ENCODE assay signal across 9 cellular contexts in genomic region chr20:49345538-49345937, GRCh38.
A peak's percentile ranks its signal among the peaks of the same experiment; 100 is the strongest.
DNase-seq lines count a peak whose midpoint lies in the region; ATAC-seq and TF ChIP-seq lines count a peak whose summit lies in the region.
"Had no signal": no experiment of that assay in that cellular context is flagged by ENCODE, and none has a peak within 500 bp of the region (broad histone marks: within the 10 kb centered on the region; RNA-seq: fewer than 3 reads in every experiment).

No MANE protein-coding gene starts in this region.

- no peak for ATAC-seq in left lung

- H3K27ac ChIP-seq in dorsolateral prefrontal cortex = peak overlapping the region in 56 of 59 donors; percentile 13 to 93 (median 82)
- H3K27ac ChIP-seq in left lung = no peak overlapping the region
- H3K27ac ChIP-seq in effector memory CD4-positive, alpha-beta T cell (ENCODE audit: insufficient read depth, low read length, poor library complexity, severe bottlenecking) = no peak overlapping the region

- intact Hi-C loops in dorsolateral prefrontal cortex (cut with DNase I) = loop anchor here in 1 of 2 donors (5.0 kb wide), 1 partner anchor 137 kb away; the partner anchor contains the start of gene KCNB1
- intact Hi-C loops in left lung (cut with DNase I) = no loop called here

- no peaks in the 10 kb centered on the region for H3K36me3 ChIP-seq in left lung
- no peaks in the 10 kb centered on the region for H3K36me3 ChIP-seq in effector memory CD4-positive, alpha-beta T cell (ENCODE audit: control insufficient read depth, insufficient read depth, low read length)

- H3K27me3 ChIP-seq in dorsolateral prefrontal cortex (no peaks in the 10 kb centered on the region), left lung (peaks cover 0 to 11% of the 10 kb centered on the region in 2 donors)
- peaks cover 4% of the 10 kb centered on the region for H3K27me3 ChIP-seq in effector memory CD4-positive, alpha-beta T cell (replicated peaks; ENCODE audit: control insufficient read depth, insufficient read depth, low read length, poor library complexity, severe bottlenecking)

- H3K4me3 ChIP-seq in AG10803 (ENCODE audit: low read length) (peak overlapping the region; percentile 38), dorsolateral prefrontal cortex (peak overlapping the region in 2 of 59 donors; percentile 1 to 10), left lung (no peak overlapping the region)
- H3K4me3 ChIP-seq in effector memory CD4-positive, alpha-beta T cell (ENCODE audit: insufficient read depth, low read depth, low read length, poor library complexity, severe bottlenecking) = no peak overlapping the region

- H3K9me3 ChIP-seq in left lung = no peaks in the 10 kb centered on the region
- H3K9me3 ChIP-seq in effector memory CD4-positive, alpha-beta T cell (ENCODE audit: control insufficient read depth, low read length) = no peaks in the 10 kb centered on the region

- H3K4me1 ChIP-seq in left lung = no peaks in the 10 kb centered on the region
- no peaks in the 10 kb centered on the region for H3K4me1 ChIP-seq in effector memory CD4-positive, alpha-beta T cell (ENCODE audit: control insufficient read depth, insufficient read depth, low read length, poor library complexity, severe bottlenecking)

- TF ChIP-seq CTCF in AG10803 (conservative IDR thresholded peaks at IDR 0.05; ENCODE audit: low read length) (no peak), dorsolateral prefrontal cortex (IDR thresholded peaks at IDR 0.05 in 54 of 56, conservative IDR thresholded peaks at IDR 0.05 in 2 of 56; ENCODE audit: low read depth in 1 of 56, partially characterized antibody in 56 of 56) (no peak), left lung (IDR thresholded peaks at IDR 0.05) (no peak)

- DNase-seq in AG10803 (ENCODE audit: low read depth) (peak; percentile 93), NCI-H524 treated with DMSO at 0.1 percent for 48 hours (lab: John Stamatoyannopoulos, UW) (peak; percentile 54), dorsolateral prefrontal cortex (peak in 7 of 10 donors; percentile 32 to 82 (median 66)), occipital lobe (lab: John Stamatoyannopoulos, UW) (peak; percentile 56), DMS153 (lab: John Stamatoyannopoulos, UW) (no peak), left lung (no peak), mesenteric fat pad (ENCODE audit: low spot score) (no peak)
- DNase-seq in effector memory CD4-positive, alpha-beta T cell = no peak
- DNase-seq: activated CD4-positive, alpha-beta T cell treated with anti-CD3 and anti-CD28 coated beads for 48 hours had no signal

Comparison
In these comparisons a context has a peak if more than half of its experiments do, and no peak if none do; other contexts are left out.
1. DNase-seq: peak in AG10803 (single experiment), NCI-H524 treated with DMSO at 0.1 percent for 48 hours (single experiment), dorsolateral prefrontal cortex (7 of 10) and occipital lobe (single experiment); none in DMS153 (single experiment), left lung (0 of 2), effector memory CD4-positive, alpha-beta T cell (0 of 3) and mesenteric fat pad (single experiment).
2. H3K27ac ChIP-seq: peak in dorsolateral prefrontal cortex (56 of 59); none in left lung (0 of 2) and effector memory CD4-positive, alpha-beta T cell (single experiment).